Comparison of ENCODE assay signal across 28 cellular contexts in the genomic region with DNA sequence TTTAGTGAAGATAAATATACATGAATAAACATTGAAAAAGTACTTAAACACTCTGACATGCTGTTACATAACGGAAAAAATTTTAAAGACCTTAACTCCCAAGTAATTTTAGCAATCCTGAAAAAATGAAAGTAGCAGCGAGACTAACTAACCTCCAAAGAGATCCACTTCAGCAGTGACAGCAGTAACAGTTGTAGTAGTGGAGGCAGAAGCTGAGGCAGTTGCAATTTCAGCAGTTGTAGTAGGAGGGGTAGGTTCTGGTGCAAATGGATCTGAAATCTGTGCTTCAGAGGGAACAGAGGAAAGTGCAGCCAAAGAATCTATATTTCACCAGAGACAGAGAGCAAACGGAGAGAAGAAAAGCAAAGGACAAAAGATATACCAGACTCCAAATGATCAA.
"Had no signal": no experiment of that assay in that cellular context is flagged by ENCODE, and none has a peak within 500 bp of the region (broad histone marks: within the 10 kb centered on the region; RNA-seq: fewer than 3 reads in every experiment).

No MANE protein-coding gene starts in this region.

- H3K27ac ChIP-seq: ascending aorta, cardiac muscle cell, lower lobe of right lung, neutrophil, pancreas, psoas muscle, right atrium auricular region, transverse colon had no signal

- H3K4me3 ChIP-seq: ascending aorta, cardiac muscle cell, lower lobe of right lung, mucosa of descending colon, pancreas, psoas muscle, right atrium auricular region, transverse colon had no signal

- H3K36me3 ChIP-seq: ascending aorta, cardiac muscle cell, lower lobe of right lung, neutrophil, pancreas, right atrium auricular region, transverse colon had no signal

- H3K27me3 ChIP-seq: ascending aorta, cardiac muscle cell, neutrophil, pancreas, right atrium auricular region, transverse colon had no signal

- H3K27me3 Mint-ChIP-seq: brain; effector memory CD8-positive, alpha-beta T cell had no signal

- H3K4me1 ChIP-seq: ascending aorta, lower lobe of right lung, pancreas, psoas muscle, right atrium auricular region, transverse colon had no signal

- H3K4me3 Mint-ChIP-seq: activated naive CD8-positive, alpha-beta T cell; activated T-cell treated with anti-CD3 and anti-CD28 coated beads, Interleukin-2, amount 50 U/mL, for 72 hours; brain; effector memory CD8-positive, alpha-beta T cell; natural killer cell treated with Interleukin-12 subunit alpha and Interleukin-12 subunit beta and Interleukin-15 and Interleukin-18, amount 100 ng/mL, for 72 hours; T-helper 2 cell treated with Interferon-gamma antibody and Interleukin-4, amounts not matched to agents 5 μg/mL and 100 μg/mL, for 36 hours had no signal

- H3K27ac Mint-ChIP-seq: activated naive CD8-positive, alpha-beta T cell; activated T-cell treated with anti-CD3 and anti-CD28 coated beads, Interleukin-2, amount 50 U/mL, for 72 hours; effector memory CD8-positive, alpha-beta T cell; natural killer cell treated with Interleukin-12 subunit alpha and Interleukin-12 subunit beta and Interleukin-15 and Interleukin-18, amount 100 ng/mL, for 72 hours; T-helper 2 cell treated with Interferon-gamma antibody and Interleukin-4, amounts not matched to agents 5 μg/mL and 100 μg/mL, for 36 hours had no signal

- DNase-seq: activated CD4-positive, alpha-beta T cell treated with anti-CD3 and anti-CD28 coated beads for 4 hours; activated CD4-positive, alpha-beta T cell treated with anti-CD3 and anti-CD28 coated beads, Interleukin-2, amount 50 U/mL, for 4 hours; activated naive CD4-positive, alpha-beta T cell; activated T-cell treated with anti-CD3 and anti-CD28 coated beads for 4 hours; activated T-cell treated with anti-CD3 and anti-CD28 coated beads, Interleukin-2, amount 50 U/mL, for 72 hours; cerebellar nuclear complex; cortex of kidney; effector memory CD8-positive, alpha-beta T cell; erythroblast; foreskin melanocyte; kidney glomerular epithelial cell; lower lobe of right lung; mesendoderm; mucosa of descending colon; pancreas; psoas muscle; stimulated activated naive CD4-positive, alpha-beta T cell; T-helper 1 cell; transverse colon had no signal

- H3K9me3 ChIP-seq: ascending aorta, lower lobe of right lung, mucosa of descending colon, neutrophil, pancreas, psoas muscle, right atrium auricular region, transverse colon had no signal

- H3K9me3 Mint-ChIP-seq: activated T-cell treated with anti-CD3 and anti-CD28 coated beads, Interleukin-2, amount 50 U/mL, for 72 hours; brain; effector memory CD8-positive, alpha-beta T cell; natural killer cell treated with Interleukin-12 subunit alpha and Interleukin-12 subunit beta and Interleukin-15 and Interleukin-18, amount 100 ng/mL, for 72 hours; T-helper 2 cell treated with Interferon-gamma antibody and Interleukin-4, amounts not matched to agents 5 μg/mL and 100 μg/mL, for 36 hours had no signal

- H3K36me3 Mint-ChIP-seq: activated naive CD8-positive, alpha-beta T cell; natural killer cell treated with Interleukin-12 subunit alpha and Interleukin-12 subunit beta and Interleukin-15 and Interleukin-18, amount 100 ng/mL, for 72 hours had no signal

- ATAC-seq: activated T-cell treated with anti-CD3 and anti-CD28 coated beads, Interleukin-2, amount 50 U/mL, for 72 hours; effector memory CD8-positive, alpha-beta T cell; left lobe of liver; lower lobe of right lung; mucosa of descending colon; natural killer cell treated with Interleukin-12 subunit alpha and Interleukin-12 subunit beta and Interleukin-15 and Interleukin-18, amount 100 ng/mL, for 72 hours; pancreas; psoas muscle had no signal
